8 cellular contexts compared by ENCODE assay signal in the genomic region with DNA sequence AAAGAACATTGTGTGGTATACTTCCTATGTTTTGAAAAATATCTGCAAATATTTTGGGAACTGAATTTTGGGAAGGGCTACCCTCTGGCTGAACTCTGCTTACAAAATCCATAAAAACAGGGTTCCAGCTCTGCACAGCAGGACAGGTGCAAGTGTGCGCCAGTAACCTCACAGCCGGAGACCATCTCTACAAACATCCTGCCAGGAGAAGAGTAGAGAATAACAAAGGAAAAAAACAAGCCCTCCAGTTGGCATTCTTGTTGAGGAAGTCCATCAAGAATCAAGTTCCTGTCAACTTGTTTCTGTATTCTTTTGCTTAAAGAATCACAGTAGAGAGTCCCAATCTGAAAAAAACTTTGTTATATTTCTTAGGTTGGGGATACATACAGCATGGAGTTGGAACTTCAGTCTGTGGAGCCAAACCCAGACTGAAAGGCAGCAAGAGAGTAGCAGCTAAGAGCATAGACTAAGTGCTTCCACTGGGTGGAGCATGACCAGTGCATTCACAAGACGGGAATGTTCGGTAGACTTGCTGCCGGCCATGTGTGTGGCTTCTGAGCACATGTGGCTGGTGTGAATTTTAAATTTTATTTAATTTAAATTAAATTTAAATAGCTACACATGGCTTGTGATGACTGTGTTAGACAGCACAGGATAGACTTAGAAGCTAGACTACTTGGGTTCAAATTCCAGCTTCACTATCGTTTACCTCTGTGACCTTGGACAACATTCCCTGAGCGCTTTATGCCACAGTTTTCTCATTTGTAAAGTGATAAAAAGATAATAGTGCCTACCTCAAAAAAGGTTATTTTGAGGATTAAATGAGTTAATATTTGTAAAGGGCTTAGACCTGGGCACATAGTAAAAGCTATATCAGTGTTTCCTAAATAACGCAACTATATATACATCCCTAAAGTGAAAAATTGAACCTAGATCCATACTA. TPM values are rescaled to one million over a fixed set of nuclear protein-coding genes. Genes with fewer than 3 reads are reported as not detected.
A peak's percentile ranks its signal among the peaks of the same experiment; 100 is the strongest.
DNase-seq lines count a peak whose midpoint lies in the region; ATAC-seq and TF ChIP-seq lines count a peak whose summit lies in the region.

No MANE protein-coding gene starts in this region.

- H3K4me1 Mint-ChIP-seq in nephron (peaks cover 74% of the 10 kb centered on the region), glutamatergic neuron (ENCODE audit: low read depth, unreplicated experiment) (peaks cover 24% of the 10 kb centered on the region)
- no peaks in the 10 kb centered on the region for H3K4me1 Mint-ChIP-seq in activated T-helper 1 cell treated with anti-CD3 and anti-CD28 coated beads, Interleukin-12 subunit alpha, Interleukin-12 subunit beta, Interleukin-2, Interleukin-4 antibody, amounts not matched to agents 30 ng/mL and 10 ng/mL and 1 ng/mL, durations not matched to agents 14 hours and 24 hours and 36 hours (ENCODE audit: low read depth)

- H2AFZ ChIP-seq in DND-41 (ENCODE audit: low read depth, low read length) = no peak overlapping the region

- no peaks in the 10 kb centered on the region for H3K27me3 ChIP-seq in DND-41 (ENCODE audit: insufficient read depth, low read length, poor library complexity)

- H3K27me3 Mint-ChIP-seq in nephron (ENCODE audit: low read depth) (no peaks in the 10 kb centered on the region), glutamatergic neuron (ENCODE audit: unreplicated experiment) (peaks cover 2% of the 10 kb centered on the region)
- H3K27me3 Mint-ChIP-seq in activated T-helper 1 cell treated with anti-CD3 and anti-CD28 coated beads, Interleukin-12 subunit alpha, Interleukin-12 subunit beta, Interleukin-2, Interleukin-4 antibody, amounts not matched to agents 30 ng/mL and 10 ng/mL and 1 ng/mL, durations not matched to agents 14 hours and 24 hours and 36 hours (ENCODE audit: insufficient read depth) = peaks cover 12% of the 10 kb centered on the region

- H3K27ac Mint-ChIP-seq in nephron (peak overlapping the region in 2 of 3 experiments; percentile 50 to 57), glutamatergic neuron (ENCODE audit: unreplicated experiment) (no peak overlapping the region)
- H3K27ac Mint-ChIP-seq in activated T-helper 1 cell treated with anti-CD3 and anti-CD28 coated beads, Interleukin-12 subunit alpha, Interleukin-12 subunit beta, Interleukin-2, Interleukin-4 antibody, amounts not matched to agents 30 ng/mL and 10 ng/mL and 1 ng/mL, durations not matched to agents 14 hours and 24 hours and 36 hours = no peak overlapping the region

- H3K36me3 Mint-ChIP-seq in nephron (ENCODE audit: low read depth) (no peaks in the 10 kb centered on the region), glutamatergic neuron (ENCODE audit: unreplicated experiment) (no peaks in the 10 kb centered on the region)
- H3K36me3 Mint-ChIP-seq in activated T-helper 1 cell treated with anti-CD3 and anti-CD28 coated beads, Interleukin-12 subunit alpha, Interleukin-12 subunit beta, Interleukin-2, Interleukin-4 antibody, amounts not matched to agents 30 ng/mL and 10 ng/mL and 1 ng/mL, durations not matched to agents 14 hours and 24 hours and 36 hours (ENCODE audit: low read depth) = no peaks in the 10 kb centered on the region

- peak; percentile 22 for TF ChIP-seq CTCF in DND-41 (IDR thresholded peaks at IDR 0.05; ENCODE audit: borderline replicate concordance, extremely low read depth, low read length, poor library complexity, severe bottlenecking)
- peak; percentile 61 for TF ChIP-seq CTCF in epithelial cell of proximal tubule (conservative IDR thresholded peaks at IDR 0.05; ENCODE audit: low read depth, low read length)
- peak in 1 of 3 experiments; percentile 25 for TF ChIP-seq CTCF in nephron (IDR thresholded peaks at IDR 0.05; ENCODE audit: unreplicated experiment in 3 of 3)
- no peak for TF ChIP-seq CTCF in glutamatergic neuron (IDR thresholded peaks at IDR 0.05; ENCODE audit: partially characterized antibody, unreplicated experiment)

- H3K9me3 ChIP-seq in DND-41 (ENCODE audit: insufficient read depth, low read length, severe bottlenecking) = no peaks in the 10 kb centered on the region

- peaks cover 7% of the 10 kb centered on the region for H3K4me1 ChIP-seq in DND-41 (ENCODE audit: insufficient read depth, low read length)

- DNase-seq in DND-41 = no peak
- peak; percentile 79 for DNase-seq in NCI-H146 treated with DMSO at 0.1 percent for 48 hours (lab: John Stamatoyannopoulos, UW; ENCODE audit: unreplicated experiment)
- DNase-seq in epithelial cell of proximal tubule (ENCODE audit: low read depth) = no peak
- no peak for DNase-seq in stimulated activated CD4-positive, alpha-beta T cell treated with anti-CD3 and anti-CD28 coated beads, Interleukin-2, amount 100 ng/mL, for 24 hours
- DNase-seq in activated T-helper 1 cell treated with anti-CD3 and anti-CD28 coated beads, Interleukin-12 subunit alpha, Interleukin-12 subunit beta, Interleukin-2, Interleukin-4 antibody, amounts not matched to agents 30 ng/mL and 10 ng/mL and 1 ng/mL, durations not matched to agents 14 hours and 24 hours and 36 hours (ENCODE audit: low spot score) = no peak
- no peak for DNase-seq in glutamatergic neuron

- peak overlapping the region in 1 of 3 experiments; percentile 23 for H3K4me3 Mint-ChIP-seq in nephron
- H3K4me3 Mint-ChIP-seq in activated T-helper 1 cell treated with anti-CD3 and anti-CD28 coated beads, Interleukin-12 subunit alpha, Interleukin-12 subunit beta, Interleukin-2, Interleukin-4 antibody, amounts not matched to agents 30 ng/mL and 10 ng/mL and 1 ng/mL, durations not matched to agents 14 hours and 24 hours and 36 hours = no peak overlapping the region
- no peak overlapping the region for H3K4me3 Mint-ChIP-seq in glutamatergic neuron (ENCODE audit: unreplicated experiment)

- no peaks in the 10 kb centered on the region for H4K20me1 ChIP-seq in DND-41 (ENCODE audit: insufficient read depth, low read length)

- no peaks in the 10 kb centered on the region for H3K36me3 ChIP-seq in DND-41 (ENCODE audit: insufficient read depth, low read length)

- H3K4me3 ChIP-seq in DND-41 (ENCODE audit: low read depth in 1 of 2, low read length in 2 of 2) (no peak overlapping the region), epithelial cell of proximal tubule (ENCODE audit: low read depth, low read length) (no peak overlapping the region)

- ATAC-seq in DND-41 (ENCODE audit: insufficient read depth, low read depth) (peak; percentile 60), GM21723 (IDR thresholded peaks at IDR 0.05; ENCODE audit: unreplicated experiment) (no peak)

- H3K4me2 ChIP-seq in DND-41 (ENCODE audit: insufficient read depth, low read length) = no peak overlapping the region

- H3K79me2 ChIP-seq in DND-41 (ENCODE audit: insufficient read depth, low read length) = no peaks in the 10 kb centered on the region

- H3K9me3 Mint-ChIP-seq in nephron (no peaks in the 10 kb centered on the region), glutamatergic neuron (ENCODE audit: unreplicated experiment) (peaks cover 2% of the 10 kb centered on the region)
- H3K9me3 Mint-ChIP-seq in activated T-helper 1 cell treated with anti-CD3 and anti-CD28 coated beads, Interleukin-12 subunit alpha, Interleukin-12 subunit beta, Interleukin-2, Interleukin-4 antibody, amounts not matched to agents 30 ng/mL and 10 ng/mL and 1 ng/mL, durations not matched to agents 14 hours and 24 hours and 36 hours = no peaks in the 10 kb centered on the region

- H3K9ac ChIP-seq in DND-41 (ENCODE audit: low read depth, low read length) = no peak overlapping the region

- no peak overlapping the region for H3K27ac ChIP-seq in DND-41 (ENCODE audit: low read length)

- intact Hi-C loops in activated T-helper 1 cell treated with anti-CD3 and anti-CD28 coated beads, Interleukin-12 subunit alpha, Interleukin-12 subunit beta, Interleukin-2, Interleukin-4 antibody, amounts not matched to agents 30 ng/mL and 10 ng/mL and 1 ng/mL, durations not matched to agents 14 hours and 24 hours and 36 hours (cut with micrococcal nuclease) = no loop called here

RNA-seq across cellular contexts. Expression of a gene that starts 41.9 kb away (rescaled TPM):
- total RNA-seq in epithelial cell of proximal tubule (224 and 265 TPM in 2 replicates), glutamatergic neuron (ENCODE audit: unreplicated experiment) (385 TPM)
- 63.2 and 64.2 TPM in 2 replicates for total RNA-seq in activated T-helper 1 cell treated with anti-CD3 and anti-CD28 coated beads, Interleukin-12 subunit alpha, Interleukin-12 subunit beta, Interleukin-2, Interleukin-4 antibody, amounts not matched to agents 30 ng/mL and 10 ng/mL and 1 ng/mL, durations not matched to agents 14 hours and 24 hours and 36 hours

Comparison
In these comparisons a context has a peak if more than half of its experiments do, and no peak if none do; other contexts are left out.
1. H3K27ac Mint-ChIP-seq: peak in nephron (2 of 3); none in activated T-helper 1 cell treated with anti-CD3 and anti-CD28 coated beads, Interleukin-12 subunit alpha, Interleukin-12 subunit beta, Interleukin-2, Interleukin-4 antibody, amounts not matched to agents 30 ng/mL and 10 ng/mL and 1 ng/mL, durations not matched to agents 14 hours and 24 hours and 36 hours (single experiment) and glutamatergic neuron (single experiment).